25 cellular contexts compared by ENCODE assay signal in the genomic region with DNA sequence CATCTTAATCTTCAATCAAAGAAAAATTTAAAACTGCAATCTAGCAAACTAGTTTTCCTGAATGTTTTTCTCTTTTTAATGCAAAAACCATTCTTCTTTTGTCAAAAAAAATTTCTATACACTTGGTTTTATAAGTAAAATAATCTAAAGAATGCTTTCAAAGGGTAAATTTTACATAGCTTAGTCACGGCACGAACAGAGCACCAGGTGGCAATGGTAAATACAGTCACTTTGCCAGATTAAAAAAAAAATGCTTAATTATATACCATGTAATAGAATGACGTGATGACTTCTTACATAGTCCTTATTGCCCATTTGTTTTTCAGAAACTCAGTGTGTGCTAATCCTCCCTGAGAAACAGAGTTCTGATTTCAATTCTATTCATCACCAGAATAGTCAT.
"Had no signal": no experiment of that assay in that cellular context is flagged by ENCODE, and none has a peak within 500 bp of the region (broad histone marks: within the 10 kb centered on the region; RNA-seq: fewer than 3 reads in every experiment).

No MANE protein-coding gene starts in this region.

- DNase-seq: activated B cell treated with CpG ODN at 0.5 μM for 24 hours; activated CD4-positive, alpha-beta T cell treated with anti-CD3 and anti-CD28 coated beads for 4 hours; activated CD4-positive, alpha-beta T cell treated with anti-CD3 and anti-CD28 coated beads, Interleukin-2, amount 50 U/mL, for 4 hours; activated CD8-positive, alpha-beta memory T cell treated with anti-CD3 and anti-CD28 coated beads, Interleukin-2, amount 50 U/mL, for 48 hours; activated CD8-positive, alpha-beta T cell treated with anti-CD3 and anti-CD28 coated beads, Interleukin-2, amount 10 ng/mL, durations not matched to agents 7 days and 5 days; activated effector memory CD4-positive, alpha-beta T cell treated with Interleukin-2 at 50 U/mL for 16 hours; activated naive CD4-positive, alpha-beta T cell; activated T-cell treated with anti-CD3 and anti-CD28 coated beads, Interleukin-2, amount 50 U/mL, for 1 hour; aorta; central memory CD4-positive, alpha-beta T cell; Kasumi-1; KBM-7; NCI-H1105 treated with DMSO at 0.1 percent for 48 hours; NCI-H1436 treated with DMSO at 0.1 percent for 48 hours; NCI-H187; NCI-H510A; NCI-H526 treated with DMSO at 0.1 percent for 48 hours; NK-92 treated with Interleukin-12 subunit alpha and Interleukin-12 subunit beta, amount 100 ng/mL, for 24 hours; OCI-M1; Right ventricle myocardium superior; RPMI8226; T-helper 2 cell; T1000 had no signal

- H3K9me3 ChIP-seq: SJSA1 had no signal

- H3K27me3 ChIP-seq: SJSA1 had no signal

- H3K27ac ChIP-seq: SJSA1 had no signal

- H3K4me3 ChIP-seq: SJSA1 had no signal

- ATAC-seq: activated CD8-positive, alpha-beta T cell treated with anti-CD3 and anti-CD28 coated beads, Interleukin-2, amount 10 ng/mL, durations not matched to agents 7 days and 5 days; Panc1 had no signal
